In genomic region chr7:45574521-45575500, GRCh38 we compare ENCODE assay signal across 9 cellular contexts. TPM values are rescaled to one million over a fixed set of nuclear protein-coding genes. Genes with fewer than 3 reads are reported as not detected.
DNase-seq lines count a peak whose midpoint lies in the region; ATAC-seq and TF ChIP-seq lines count a peak whose summit lies in the region.
"Had no signal": no experiment of that assay in that cellular context is flagged by ENCODE, and none has a peak within 500 bp of the region (broad histone marks: within the 10 kb centered on the region; RNA-seq: fewer than 3 reads in every experiment).

No MANE protein-coding gene starts in this region.

- H3K27ac Mint-ChIP-seq in activated T-cell treated with anti-CD3 and anti-CD28 coated beads, Interleukin-2, amount 50 U/mL, for 24 hours: no peak overlapping the region

- TF ChIP-seq CTCF in LNCAP (IDR thresholded peaks at IDR 0.05): peak; percentile 32
- TF ChIP-seq CTCF in astrocyte of the spinal cord (IDR thresholded peaks at IDR 0.05; ENCODE audit: low read depth, low read length): peak; percentile 33
- no peak for TF ChIP-seq CTCF in suprapubic skin (IDR thresholded peaks at IDR 0.05)

- H3K27me3 Mint-ChIP-seq in activated T-cell treated with anti-CD3 and anti-CD28 coated beads, Interleukin-2, amount 50 U/mL, for 24 hours: peaks cover 58% of the 10 kb centered on the region

- H3K36me3 ChIP-seq in iPS-18a (ENCODE audit: control insufficient read depth, low read depth, low read length) (no peaks in the 10 kb centered on the region), suprapubic skin (no peaks in the 10 kb centered on the region)

- no peak for TF ChIP-seq POLR2A in suprapubic skin (IDR thresholded peaks at IDR 0.05)

- peak overlapping the region; percentile 19 for H3K4me3 ChIP-seq in astrocyte of the spinal cord (ENCODE audit: low read depth, low read length)
- H3K4me3 ChIP-seq in iPS-18a (ENCODE audit: low read length): peak overlapping the region; percentile 76
- peak overlapping the region; percentile 56 for H3K4me3 ChIP-seq in suprapubic skin

- H3K9me3 ChIP-seq in iPS-18a (ENCODE audit: control insufficient read depth, low read depth, low read length) (no peaks in the 10 kb centered on the region), suprapubic skin (no peaks in the 10 kb centered on the region)

- DNase-seq in activated T-cell treated with anti-CD3 and anti-CD28 coated beads, Interleukin-2, amount 50 U/mL, for 24 hours: no peak
- DNase-seq in activated T-cell treated with anti-CD3 and anti-CD28 coated beads for 4 hours: no peak
- peak; percentile 45 for DNase-seq in astrocyte of the spinal cord (ENCODE audit: low read depth, low spot score)
- peak; percentile 43 to 79 for DNase-seq in suprapubic skin (ENCODE audit: low spot score in 2 of 2)
- no peak for DNase-seq in superior temporal gyrus (ENCODE audit: extremely low spot score)

- H3K9me3 Mint-ChIP-seq in activated T-cell treated with anti-CD3 and anti-CD28 coated beads, Interleukin-2, amount 50 U/mL, for 24 hours: no peaks in the 10 kb centered on the region

- peaks cover 52% of the 10 kb centered on the region for H3K27me3 ChIP-seq in iPS-18a (ENCODE audit: control insufficient read depth, insufficient read depth, low read length)
- peaks cover 60% of the 10 kb centered on the region for H3K27me3 ChIP-seq in suprapubic skin

- no peak overlapping the region for H3K9ac ChIP-seq in iPS-18a (ENCODE audit: low read length)

- H3K4me1 ChIP-seq in iPS-18a (ENCODE audit: control insufficient read depth, low read depth, low read length) (peaks cover 10% of the 10 kb centered on the region), suprapubic skin (peaks cover 17% of the 10 kb centered on the region)

- no peak overlapping the region for H3K27ac ChIP-seq in iPS-18a (ENCODE audit: low read length)
- no peak overlapping the region for H3K27ac ChIP-seq in suprapubic skin

- no peak for ATAC-seq in HG03108 (IDR thresholded peaks at IDR 0.05; ENCODE audit: unreplicated experiment)
- ATAC-seq: HCT116 had no signal

- TF ChIP-seq EP300 in suprapubic skin (IDR thresholded peaks at IDR 0.05): no peak

- H3K36me3 Mint-ChIP-seq in activated T-cell treated with anti-CD3 and anti-CD28 coated beads, Interleukin-2, amount 50 U/mL, for 24 hours (ENCODE audit: low read depth): no peaks in the 10 kb centered on the region

- in situ Hi-C loops in astrocyte of the spinal cord (cut with HindIII; ENCODE audit: low sequenced_read_pairs): no loop called here

- peaks cover 3% of the 10 kb centered on the region for H3K4me1 Mint-ChIP-seq in activated T-cell treated with anti-CD3 and anti-CD28 coated beads, Interleukin-2, amount 50 U/mL, for 24 hours (ENCODE audit: low read depth)

- peak overlapping the region; percentile 33 for H3K4me3 Mint-ChIP-seq in activated T-cell treated with anti-CD3 and anti-CD28 coated beads, Interleukin-2, amount 50 U/mL, for 24 hours

- 3% methylated on average over 6 of the region's 104 CpGs for WGBS in suprapubic skin

RNA-seq across cellular contexts. Expression of gene ADCY1, which starts 0.6 kb away (rescaled TPM):
- total RNA-seq in suprapubic skin: under 1 TPM; 0.15 to 0.72 (median 0.26) TPM

Comparison
In these comparisons a context has a peak if more than half of its experiments do, and no peak if none do; other contexts are left out.
1. DNase-seq: peak in astrocyte of the spinal cord (single experiment) and suprapubic skin (2 of 2); none in activated T-cell treated with anti-CD3 and anti-CD28 coated beads, Interleukin-2, amount 50 U/mL, for 24 hours (single experiment), activated T-cell treated with anti-CD3 and anti-CD28 coated beads for 4 hours (single experiment) and superior temporal gyrus (single experiment).
2. CTCF ChIP-seq: peak in LNCAP (single experiment) and astrocyte of the spinal cord (single experiment); none in suprapubic skin (0 of 2).
3. H3K4me3 ChIP-seq: peak in every context shown above with its lines; median percentile 76 in iPS-18a; 56 in suprapubic skin; 19 in astrocyte of the spinal cord.